8 cellular contexts compared by ENCODE assay signal in the genomic region with DNA sequence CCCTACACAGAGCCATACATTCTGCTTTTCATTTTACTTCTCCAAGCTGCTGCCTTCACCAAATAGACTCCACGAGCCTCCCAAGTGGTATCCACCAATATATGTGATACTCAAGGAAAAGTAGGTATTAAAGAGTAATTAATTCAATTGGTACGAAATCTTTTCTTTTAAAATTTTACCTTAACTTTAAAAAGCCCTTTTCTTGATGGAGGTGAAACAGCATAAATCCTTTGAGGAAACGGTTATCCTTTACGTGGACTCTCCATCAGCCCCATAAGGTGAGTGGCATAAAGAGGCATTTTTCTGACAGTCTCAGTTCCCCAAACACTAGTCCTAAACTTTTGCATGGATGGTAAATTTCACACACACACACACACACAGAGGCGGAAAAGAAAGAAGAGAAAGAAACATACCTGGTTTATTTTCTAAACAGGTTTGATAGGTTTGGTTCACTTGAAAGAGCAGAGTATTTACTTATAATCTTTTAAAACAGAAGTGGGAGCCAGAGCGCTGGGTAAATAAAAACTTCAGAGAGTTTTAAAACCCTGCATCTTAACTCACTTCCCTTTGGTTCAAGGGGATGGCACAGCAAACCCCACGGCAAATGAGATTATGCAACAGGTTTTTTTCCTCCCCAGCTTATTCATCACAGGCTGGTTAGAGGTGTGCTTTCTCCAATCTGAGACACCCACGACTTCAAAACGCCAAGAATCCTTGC. TPM values are rescaled to one million over a fixed set of nuclear protein-coding genes. Genes with fewer than 3 reads are reported as not detected.
DNase-seq lines count a peak whose midpoint lies in the region; ATAC-seq, FAIRE-seq and TF ChIP-seq lines count a peak whose summit lies in the region.

No MANE protein-coding gene starts in this region.

- peaks cover 21% of the 10 kb centered on the region for H3K36me3 Mint-ChIP-seq in T-helper 1 cell treated with Interleukin-12 subunit alpha and Interleukin-12 subunit beta and Interleukin-4 antibody, amounts not matched to agents 30 μg/mL and 1 μg/mL, for 36 hours (ENCODE audit: low read depth)
- no peaks in the 10 kb centered on the region for H3K36me3 Mint-ChIP-seq in immature natural killer cell

- peak overlapping the region; percentile 94 for H3K4me3 Mint-ChIP-seq in T-helper 1 cell treated with Interleukin-12 subunit alpha and Interleukin-12 subunit beta and Interleukin-4 antibody, amounts not matched to agents 30 μg/mL and 1 μg/mL, for 36 hours
- peak overlapping the region; percentile 72 to 89 (median 87) for H3K4me3 Mint-ChIP-seq in immature natural killer cell

- peaks cover 36% of the 10 kb centered on the region for H3K4me1 Mint-ChIP-seq in T-helper 1 cell treated with Interleukin-12 subunit alpha and Interleukin-12 subunit beta and Interleukin-4 antibody, amounts not matched to agents 30 μg/mL and 1 μg/mL, for 36 hours (ENCODE audit: low read depth)
- peaks cover 10 to 22% of the 10 kb centered on the region in 2 donors for H3K4me1 Mint-ChIP-seq in immature natural killer cell

- H3K27ac ChIP-seq in body of pancreas (peak overlapping the region; percentile 98 to 100 (median 99)), small intestine (ENCODE audit: low read depth in 1 of 2, low read length in 1 of 2) (peak overlapping the region; percentile 99 to 100)

- ATAC-seq in body of pancreas (peak; percentile 51), GM21526 (IDR thresholded peaks at IDR 0.05; ENCODE audit: low FRiP score, unreplicated experiment) (no peak)

- no peaks in the 10 kb centered on the region for H3K27me3 Mint-ChIP-seq in T-helper 1 cell treated with Interleukin-12 subunit alpha and Interleukin-12 subunit beta and Interleukin-4 antibody, amounts not matched to agents 30 μg/mL and 1 μg/mL, for 36 hours (ENCODE audit: low read depth)
- H3K27me3 Mint-ChIP-seq in immature natural killer cell (ENCODE audit: low read depth in 3 of 3): peaks cover 2 to 9% (median 9%) of the 10 kb centered on the region in 3 donors

- peak overlapping the region; percentile 92 for H3K27ac Mint-ChIP-seq in T-helper 1 cell treated with Interleukin-12 subunit alpha and Interleukin-12 subunit beta and Interleukin-4 antibody, amounts not matched to agents 30 μg/mL and 1 μg/mL, for 36 hours
- H3K27ac Mint-ChIP-seq in immature natural killer cell: peak overlapping the region; percentile 75 to 93 (median 84)

- no peaks in the 10 kb centered on the region for H3K9me3 ChIP-seq in body of pancreas
- H3K9me3 ChIP-seq in small intestine (ENCODE audit: control insufficient read depth, low read depth): no peaks in the 10 kb centered on the region

- 3 to 4% methylated on average over 9 of the region's 9 CpGs for WGBS in body of pancreas, 2 donors
- WGBS in small intestine, 3 donors: 5 to 12% (median 6%) methylated on average over 9 of the region's 9 CpGs

- H3K36me3 ChIP-seq in body of pancreas (replicated peaks in 1 of 2; ENCODE audit: insufficient read depth in 1 of 2, low read depth in 2 of 2) (no peaks in the 10 kb centered on the region), small intestine (ENCODE audit: control insufficient read depth in 2 of 2, insufficient read depth in 2 of 2, low read length in 2 of 2) (no peaks in the 10 kb centered on the region)

- H3K27me3 ChIP-seq in body of pancreas: no peaks in the 10 kb centered on the region
- H3K27me3 ChIP-seq in small intestine (ENCODE audit: control insufficient read depth in 2 of 2, insufficient read depth in 2 of 2, low read length in 2 of 2): no peaks in the 10 kb centered on the region

- peak; percentile 68 for DNase-seq in GM10266 (ENCODE audit: extremely low spot score)
- peak; percentile 85 for DNase-seq in LNCaP clone FGC (ENCODE audit: low read depth)
- DNase-seq in body of pancreas: peak; percentile 65 to 85 (median 78)
- DNase-seq in immature natural killer cell: peak; percentile 49 to 64 (median 59)
- DNase-seq in small intestine: peak; percentile 84
- no peak for DNase-seq in 8988T

- TF ChIP-seq POLR2A in body of pancreas (IDR thresholded peaks at IDR 0.05): peak in 2 of 3 donors; percentile 95

- H3K9me3 Mint-ChIP-seq in T-helper 1 cell treated with Interleukin-12 subunit alpha and Interleukin-12 subunit beta and Interleukin-4 antibody, amounts not matched to agents 30 μg/mL and 1 μg/mL, for 36 hours: peaks cover 5% of the 10 kb centered on the region
- H3K9me3 Mint-ChIP-seq in immature natural killer cell: no peaks in the 10 kb centered on the region

- peak overlapping the region; percentile 82 for H3K4me3 ChIP-seq in LNCaP clone FGC (ENCODE audit: low read depth, low read length)
- peak overlapping the region; percentile 10 to 50 for H3K4me3 ChIP-seq in body of pancreas
- H3K4me3 ChIP-seq in small intestine (ENCODE audit: low read depth in 1 of 2, low read length in 2 of 2): peak overlapping the region in 1 of 2 donors; percentile 93

- FAIRE-seq in small intestine (lab: Jason Lieb, UNC): no peak

- TF ChIP-seq CTCF in GM10266 (IDR thresholded peaks at IDR 0.05; ENCODE audit: control insufficient read depth, insufficient read depth, low read depth, missing control alignments): no peak
- no peak for TF ChIP-seq CTCF in LNCaP clone FGC (IDR thresholded peaks at IDR 0.05; ENCODE audit: control insufficient read depth, extremely low read depth, insufficient read depth)
- peak in 2 of 7 experiments; percentile 4 to 10 for TF ChIP-seq CTCF in body of pancreas (IDR thresholded peaks at IDR 0.05)

- intact Hi-C loops in body of pancreas (cut with DNase I): no loop called here

- H3K4me1 ChIP-seq in body of pancreas (peaks cover 39% of the 10 kb centered on the region), small intestine (ENCODE audit: control insufficient read depth in 2 of 2, insufficient read depth in 1 of 2, low read depth in 1 of 2, low read length in 1 of 2) (peaks cover 2 to 3% of the 10 kb centered on the region in 2 donors)

RNA-seq across cellular contexts. Expression of gene DUSP16, which starts 1.9 kb away (rescaled TPM):
- 10 to 100 TPM; 30.3 to 32.9 TPM for total RNA-seq in body of pancreas
- under 1 TPM in 2 of 3 donors, not detected in 1; 0.57 to 0.78 TPM for polyA plus RNA-seq in immature natural killer cell
- 10 to 100 TPM; 22.5 to 33.1 (median 27.0) TPM for polyA plus RNA-seq in small intestine

RNA-seq across cellular contexts. Expression of gene CREBL2, which starts 50.9 kb away (rescaled TPM):
- total RNA-seq in body of pancreas: 10 to 100 TPM; 13.8 to 31.4 TPM
- polyA plus RNA-seq in immature natural killer cell: 10 to 100 TPM; 14.6 to 23.3 (median 21.4) TPM
- polyA plus RNA-seq in small intestine: 10 to 100 TPM; 16.9 to 23.5 (median 23.3) TPM

Comparison
In these comparisons a context has a peak if more than half of its experiments do, and no peak if none do; other contexts are left out.
1. RNA of gene DUSP16, which starts 1.9 kb away (polyA plus RNA-seq): 22.5 to 33.1 TPM in small intestine; 0.57 to 0.78 TPM in immature natural killer cell; every median in the first group is over 10 times any median in the second.